8 cellular contexts compared by ENCODE assay signal in the genomic region with DNA sequence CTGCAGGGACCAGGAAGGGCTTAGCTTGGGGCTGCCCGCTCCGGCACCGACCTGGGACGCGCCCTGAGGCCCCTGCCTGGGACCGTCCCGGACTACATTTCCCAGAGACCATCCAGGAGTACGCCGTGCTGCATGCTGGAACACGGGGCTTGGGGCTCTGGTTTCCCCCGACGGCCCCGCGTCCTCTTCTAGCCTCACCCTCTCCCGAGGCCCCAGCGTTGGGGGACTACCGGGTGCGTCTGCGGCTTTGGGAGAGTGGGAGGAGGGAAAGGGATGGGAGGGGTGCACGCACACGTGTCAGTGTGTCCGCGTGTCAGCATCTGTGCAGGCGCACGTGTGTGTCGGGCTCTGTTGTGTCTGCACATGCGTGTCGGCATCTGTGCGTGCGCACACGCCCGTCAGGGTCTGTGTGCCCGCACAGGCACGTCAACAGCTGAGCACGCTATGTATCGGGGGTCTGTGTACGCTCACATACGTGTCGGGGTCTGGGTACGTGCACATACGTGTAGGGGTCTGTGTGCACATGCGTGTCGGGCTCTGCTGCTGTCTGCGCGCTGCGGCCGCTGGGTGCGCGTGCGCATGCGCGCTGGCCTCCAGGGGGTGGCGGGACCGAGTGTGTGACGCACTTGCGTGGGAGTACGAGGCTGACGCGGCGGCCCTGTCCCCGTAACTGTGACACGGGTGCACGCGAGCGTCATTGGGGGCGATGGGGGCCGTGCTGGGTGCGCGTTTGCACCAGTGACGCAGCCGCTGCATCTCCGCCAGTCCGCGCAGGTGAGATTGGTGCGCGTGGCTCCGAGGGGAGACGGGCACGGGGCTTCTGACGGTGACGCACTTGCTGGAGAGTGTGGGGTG.
DNase-seq lines count a peak whose midpoint lies in the region; ATAC-seq and TF ChIP-seq lines count a peak whose summit lies in the region.

A gene (plus strand): TSS at position 623 of the 855 bp plus-strand sequence. CDS start 31,232 bp downstream, outside the sequence.

- no peak within 1 kb of the TSS for H3K4me2 ChIP-seq in KMS-11

- CTCF ChIA-PET in HEK293T (lab: Yijun Ruan, JAX), result no interaction called here

- POLR2A ChIA-PET in HEK293T (lab: Yijun Ruan, JAX), result interaction anchor here (0.6 to 1.4 kb wide), 2 partner anchors 17 to 23 kb away, joined by 3 to 6 read pairs; no protein-coding TSS in a partner anchor

- H3K9ac ChIP-seq in KMS-11, result peak within 1 kb of the TSS; percentile 27; the same call in 1 of the 2 replicates

- H3K4me1 Mint-ChIP-seq in central memory CD8-positive, alpha-beta T cell, result peaks cover 14% of the 10 kb centered on the region

- H3K4me1 ChIP-seq in KMS-11 (ENCODE audit: low read depth, poor library complexity, severe bottlenecking), result no peaks in the 10 kb centered on the region

- peak; percentile 71 for ATAC-seq in GM21515 (IDR thresholded peaks at IDR 0.05; ENCODE audit: unreplicated experiment)
- peak; percentile 77 to 82 for ATAC-seq in activated CD4-positive, CD25-positive, alpha-beta regulatory T cell treated with anti-CD3 and anti-CD28 coated beads, Interleukin-2, amount 50 U/mL, for 24 hours
- ATAC-seq in central memory CD8-positive, alpha-beta T cell (replicated peaks; ENCODE audit: extremely low read depth, poor library complexity, severe bottlenecking), result peak; percentile 85

- no peaks in the 10 kb centered on the region for H3K9me3 Mint-ChIP-seq in central memory CD8-positive, alpha-beta T cell

- H3K27ac Mint-ChIP-seq in central memory CD8-positive, alpha-beta T cell (ENCODE audit: low read depth), result peak within 1 kb of the TSS; percentile 99

- H4K20me1 ChIP-seq in KMS-11 (ENCODE audit: insufficient read depth), result no peaks in the 10 kb centered on the region

- no peak within 1 kb of the TSS for H3K4me3 ChIP-seq in KMS-11 (IDR thresholded peaks at IDR 0.05; ENCODE audit: insufficient read depth, low read depth, low read length)

- H3K36me3 Mint-ChIP-seq in central memory CD8-positive, alpha-beta T cell (ENCODE audit: insufficient read depth), result peaks cover 44% of the 10 kb centered on the region

- H2AFZ ChIP-seq in KMS-11 (ENCODE audit: low read depth), result no peak within 1 kb of the TSS; the same call in 1 of the 2 replicates

- no peaks in the 10 kb centered on the region for H3K27me3 ChIP-seq in KMS-11 (ENCODE audit: insufficient read depth, low read depth)

- H3K27ac ChIP-seq in KMS-11, result no peak within 1 kb of the TSS

- no peaks in the 10 kb centered on the region for H3K79me2 ChIP-seq in KMS-11 (ENCODE audit: insufficient read depth, low read depth)

- TF ChIP-seq CTCF in KMS-11 (conservative IDR thresholded peaks at IDR 0.05; ENCODE audit: low read depth, low read length), result no peak

- peak within 1 kb of the TSS; percentile 98 for H3K4me3 Mint-ChIP-seq in central memory CD8-positive, alpha-beta T cell

- H3K27me3 Mint-ChIP-seq in central memory CD8-positive, alpha-beta T cell, result no peaks in the 10 kb centered on the region

- DNase-seq in DMS 273 (lab: John Stamatoyannopoulos, UW; ENCODE audit: unreplicated experiment), result peak; percentile 84
- peak; percentile 80 to 92 for DNase-seq in central memory CD8-positive, alpha-beta T cell (ENCODE audit: low spot score in 2 of 2)
- DNase-seq in kidney tubule cell (ENCODE audit: low spot score), result peak; percentile 70
- peak; percentile 66 to 79 (median 74) for DNase-seq in stimulated activated CD4-positive, alpha-beta T cell treated with anti-CD3 and anti-CD28 coated beads, Interleukin-1b, Interleukin-23, amount 100 ng/mL, for 24 hours (ENCODE audit: low read depth in 4 of 4, low spot score in 1 of 4)
- no peak for DNase-seq in HEK293T (ENCODE audit: extremely low spot score)

- H3K36me3 ChIP-seq in KMS-11 (ENCODE audit: insufficient read depth), result no peaks in the 10 kb centered on the region

TF ChIP-seq in HEK293T, 16 proteins besides CTCF, POLR2A, EP300 and RAD21:
- TF ChIP-seq L3MBTL2 (conservative IDR thresholded peaks at IDR 0.05) (no peak), BHLHE40 (IDR thresholded peaks at IDR 0.05; ENCODE audit: borderline replicate concordance) (no peak), FOXK2 (IDR thresholded peaks at IDR 0.05) (no peak), LEF1 (IDR thresholded peaks at IDR 0.05; ENCODE audit: borderline replicate concordance) (no peak), ELF4 (IDR thresholded peaks at IDR 0.05) (no peak), SUZ12 (IDR thresholded peaks at IDR 0.05) (no peak), FOXM1 (IDR thresholded peaks at IDR 0.05; ENCODE audit: borderline replicate concordance) (no peak), ZNF384 (IDR thresholded peaks at IDR 0.05) (no peak), TARDBP (IDR thresholded peaks at IDR 0.05) (no peak), CTBP1 (IDR thresholded peaks at IDR 0.05; ENCODE audit: borderline replicate concordance) (no peak), HDGF (IDR thresholded peaks at IDR 0.05; ENCODE audit: borderline replicate concordance) (no peak), FOXA1 (IDR thresholded peaks at IDR 0.05) (no peak), NFRKB (IDR thresholded peaks at IDR 0.05) (no peak), SP1 (IDR thresholded peaks at IDR 0.05) (no peak)
- TF ChIP-seq, protein P1, sequence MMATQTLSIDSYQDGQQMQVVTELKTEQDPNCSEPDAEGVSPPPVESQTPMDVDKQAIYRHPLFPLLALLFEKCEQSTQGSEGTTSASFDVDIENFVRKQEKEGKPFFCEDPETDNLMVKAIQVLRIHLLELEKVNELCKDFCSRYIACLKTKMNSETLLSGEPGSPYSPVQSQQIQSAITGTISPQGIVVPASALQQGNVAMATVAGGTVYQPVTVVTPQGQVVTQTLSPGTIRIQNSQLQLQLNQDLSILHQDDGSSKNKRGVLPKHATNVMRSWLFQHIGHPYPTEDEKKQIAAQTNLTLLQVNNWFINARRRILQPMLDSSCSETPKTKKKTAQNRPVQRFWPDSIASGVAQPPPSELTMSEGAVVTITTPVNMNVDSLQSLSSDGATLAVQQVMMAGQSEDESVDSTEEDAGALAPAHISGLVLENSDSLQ (IDR thresholded peaks at IDR 0.05), result no peak
TF ChIP-seq in HEK293T: peak in this region for 0.
